In genomic region chr15:38842991-38843610, GRCh38 we compare ENCODE assay signal across 22 cellular contexts.
DNase-seq lines count a peak whose midpoint lies in the region; ATAC-seq and FAIRE-seq lines count a peak whose summit lies in the region.
"Had no signal": no experiment of that assay in that cellular context is flagged by ENCODE, and none has a peak within 500 bp of the region (broad histone marks: within the 10 kb centered on the region; RNA-seq: fewer than 3 reads in every experiment).

No MANE protein-coding gene starts in this region.

- H3K27ac Mint-ChIP-seq in natural killer cell treated with Interleukin-12 subunit alpha and Interleukin-12 subunit beta and Interleukin-15 and Interleukin-18, amount 100 ng/mL, for 72 hours: no peak overlapping the region
- H3K27ac Mint-ChIP-seq: activated naive CD8-positive, alpha-beta T cell treated with anti-CD3 and anti-CD28 coated beads, Interleukin-2, amount 50 U/mL, for 24 hours; activated T-helper 17 cell treated with anti-CD3 and anti-CD28 coated beads, Interleukin-2, amount 50 U/mL, for 72 hours; CD4-positive, alpha-beta memory T cell; stimulated activated naive CD8-positive, alpha-beta T cell treated with anti-CD3 and anti-CD28 coated beads, Interleukin-15, Interleukin-2, amounts not matched to agents 100 ng/mL and 50 ng/mL, for 24 hours had no signal

- no peak for ATAC-seq in natural killer cell treated with Interleukin-12 subunit alpha and Interleukin-12 subunit beta and Interleukin-15 and Interleukin-18, amount 100 ng/mL, for 72 hours
- ATAC-seq in GM18870 (IDR thresholded peaks at IDR 0.05; ENCODE audit: unreplicated experiment): no peak
- ATAC-seq: activated naive CD8-positive, alpha-beta T cell treated with anti-CD3 and anti-CD28 coated beads, Interleukin-2, amount 50 U/mL, for 24 hours; activated T-helper 17 cell treated with anti-CD3 and anti-CD28 coated beads, Interleukin-2, amount 50 U/mL, for 72 hours; gastroesophageal sphincter; left colon had no signal

- peaks cover 27% of the 10 kb centered on the region for H3K4me1 ChIP-seq in ACC112 (ENCODE audit: control insufficient read depth, insufficient read depth, low read length, unreplicated experiment)
- H3K4me1 ChIP-seq: right atrium auricular region had no signal

- no peaks in the 10 kb centered on the region for H3K27me3 ChIP-seq in ACC112 (ENCODE audit: insufficient read depth, low read length)
- H3K27me3 ChIP-seq: gastroesophageal sphincter, right atrium auricular region had no signal

- H3K27ac ChIP-seq in ACC112 (ENCODE audit: low read depth, low read length): peak overlapping the region; percentile 50
- H3K27ac ChIP-seq: gastroesophageal sphincter, right atrium auricular region had no signal

- peak overlapping the region; percentile 70 for H2AFZ ChIP-seq in ACC112 (ENCODE audit: low read length, unreplicated experiment)

- no peaks in the 10 kb centered on the region for H3K4me1 Mint-ChIP-seq in natural killer cell treated with Interleukin-12 subunit alpha and Interleukin-12 subunit beta and Interleukin-15 and Interleukin-18, amount 100 ng/mL, for 72 hours (ENCODE audit: low read depth in 2 of 2)
- H3K4me1 Mint-ChIP-seq: activated naive CD8-positive, alpha-beta T cell treated with anti-CD3 and anti-CD28 coated beads, Interleukin-2, amount 50 U/mL, for 24 hours; activated T-helper 17 cell treated with anti-CD3 and anti-CD28 coated beads, Interleukin-2, amount 50 U/mL, for 72 hours had no signal

- no peaks in the 10 kb centered on the region for H3K9me3 Mint-ChIP-seq in natural killer cell treated with Interleukin-12 subunit alpha and Interleukin-12 subunit beta and Interleukin-15 and Interleukin-18, amount 100 ng/mL, for 72 hours
- H3K9me3 Mint-ChIP-seq: activated naive CD8-positive, alpha-beta T cell treated with anti-CD3 and anti-CD28 coated beads, Interleukin-2, amount 50 U/mL, for 24 hours; activated T-helper 17 cell treated with anti-CD3 and anti-CD28 coated beads, Interleukin-2, amount 50 U/mL, for 72 hours; stimulated activated naive CD8-positive, alpha-beta T cell treated with anti-CD3 and anti-CD28 coated beads, Interleukin-15, Interleukin-2, amounts not matched to agents 100 ng/mL and 50 ng/mL, for 24 hours had no signal

- H3K36me3 Mint-ChIP-seq in natural killer cell treated with Interleukin-12 subunit alpha and Interleukin-12 subunit beta and Interleukin-15 and Interleukin-18, amount 100 ng/mL, for 72 hours: no peaks in the 10 kb centered on the region

- H3K27me3 Mint-ChIP-seq in natural killer cell treated with Interleukin-12 subunit alpha and Interleukin-12 subunit beta and Interleukin-15 and Interleukin-18, amount 100 ng/mL, for 72 hours: peaks cover 10 to 24% of the 10 kb centered on the region in 2 donors

- 0 out of 2 replicates have a peak overlapping the region, but pooled peaks have one; percentile 6 for H3K4me3 ChIP-seq in ACC112 (ENCODE audit: low read depth, low read length)
- H3K4me3 ChIP-seq: gastroesophageal sphincter, right atrium auricular region had no signal

- no peak overlapping the region for H3K4me3 Mint-ChIP-seq in natural killer cell treated with Interleukin-12 subunit alpha and Interleukin-12 subunit beta and Interleukin-15 and Interleukin-18, amount 100 ng/mL, for 72 hours
- H3K4me3 Mint-ChIP-seq: activated naive CD8-positive, alpha-beta T cell treated with anti-CD3 and anti-CD28 coated beads, Interleukin-2, amount 50 U/mL, for 24 hours; activated T-helper 17 cell treated with anti-CD3 and anti-CD28 coated beads, Interleukin-2, amount 50 U/mL, for 72 hours; CD4-positive, alpha-beta memory T cell; stimulated activated naive CD8-positive, alpha-beta T cell treated with anti-CD3 and anti-CD28 coated beads, Interleukin-15, Interleukin-2, amounts not matched to agents 100 ng/mL and 50 ng/mL, for 24 hours had no signal

- no peaks in the 10 kb centered on the region for H3K79me2 ChIP-seq in ACC112 (ENCODE audit: control insufficient read depth, insufficient read depth, low read length, unreplicated experiment)

- DNase-seq in HCEC 1CT: peak; percentile 11
- DNase-seq in astrocyte of the hippocampus (ENCODE audit: low read depth, low spot score): peak; percentile 58
- peak; percentile 37 for DNase-seq in fibroblast of the conjunctiva (ENCODE audit: low read depth)
- no peak for DNase-seq in natural killer cell treated with Interleukin-12 subunit alpha and Interleukin-12 subunit beta and Interleukin-15 and Interleukin-18, amount 100 ng/mL, for 72 hours (ENCODE audit: low spot score)
- no peak for DNase-seq in NCI-H1417 treated with DMSO at 0.1 percent for 48 hours (lab: John Stamatoyannopoulos, UW)
- DNase-seq in RCC 7860 (ENCODE audit: low spot score): no peak
- DNase-seq: activated naive CD8-positive, alpha-beta T cell treated with anti-CD3 and anti-CD28 coated beads, Interleukin-2, amount 50 U/mL, for 24 hours; CD4-positive, alpha-beta memory T cell; central memory CD4-positive, alpha-beta T cell; KBM-7; left colon; midbrain; NCI-H1092; NCI-H69; T1000; trophoblast cell had no signal

- FAIRE-seq in RCC 7860 (lab: Jason Lieb, UNC): no peak

- no peaks in the 10 kb centered on the region for H3K36me3 ChIP-seq in ACC112 (ENCODE audit: insufficient read depth, low read length)
- H3K36me3 ChIP-seq: gastroesophageal sphincter, right atrium auricular region had no signal

Comparison
In these comparisons a context has a peak if more than half of its experiments do, and no peak if none do; other contexts are left out.
1. DNase-seq: peak in HCEC 1CT (single experiment), astrocyte of the hippocampus (single experiment) and fibroblast of the conjunctiva (single experiment); none in natural killer cell treated with Interleukin-12 subunit alpha and Interleukin-12 subunit beta and Interleukin-15 and Interleukin-18, amount 100 ng/mL, for 72 hours (single experiment), NCI-H1417 treated with DMSO at 0.1 percent for 48 hours (single experiment) and RCC 7860 (single experiment).